In the genomic region with DNA sequence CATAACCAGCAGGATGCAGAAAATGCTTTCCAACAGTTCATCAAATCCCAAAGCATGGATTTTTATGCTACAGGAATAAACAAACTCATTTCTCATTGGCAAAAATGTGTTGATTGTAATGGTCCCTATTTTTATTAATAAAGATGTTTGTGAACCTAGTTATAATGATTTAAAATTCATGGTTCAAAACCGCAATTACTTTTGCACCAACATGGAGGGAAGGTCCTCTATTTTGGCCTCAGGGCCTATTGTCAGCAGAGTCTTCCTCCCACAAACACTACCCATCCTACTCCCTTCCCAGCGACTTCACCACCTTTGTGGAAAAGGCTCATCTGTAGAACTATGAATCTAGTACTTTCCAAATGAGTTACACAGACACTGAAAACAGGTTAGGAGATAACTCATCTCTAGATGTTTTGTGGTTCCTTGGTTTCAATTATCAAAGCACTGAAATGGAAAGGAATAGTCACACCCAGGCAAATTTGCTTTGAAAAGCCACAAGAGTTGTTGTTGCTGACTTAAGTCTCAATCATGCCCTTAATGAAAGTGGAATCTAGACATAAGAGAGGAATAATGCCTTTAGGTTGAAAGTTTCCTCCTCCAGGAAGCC, we compare ENCODE assay signal across 11 cellular contexts. TPM values are rescaled to one million over a fixed set of nuclear protein-coding genes. Genes with fewer than 3 reads are reported as not detected.
DNase-seq lines count a peak whose midpoint lies in the region; ATAC-seq and TF ChIP-seq lines count a peak whose summit lies in the region.
"Had no signal": no experiment of that assay in that cellular context is flagged by ENCODE, and none has a peak within 500 bp of the region (broad histone marks: within the 10 kb centered on the region; RNA-seq: fewer than 3 reads in every experiment).

No MANE protein-coding gene starts in this region.

- no peaks in the 10 kb centered on the region for H3K36me3 Mint-ChIP-seq in central memory CD8-positive, alpha-beta T cell (ENCODE audit: insufficient read depth)
- H3K36me3 Mint-ChIP-seq in WTC11 = peaks cover 5% of the 10 kb centered on the region; the same call in 1 of the 2 replicates
- H3K36me3 Mint-ChIP-seq: brain had no signal

- no peak overlapping the region for H3K23ac ChIP-seq in mesenchymal stem cell (ENCODE audit: low read length in 2 of 2)

- H3K4ac ChIP-seq in mesenchymal stem cell (ENCODE audit: low read depth in 1 of 2, low read length in 2 of 2) = no peak overlapping the region

- no peak overlapping the region for H4K91ac ChIP-seq in mesenchymal stem cell (ENCODE audit: low read length)

- peaks cover 0 to 77% of the 10 kb centered on the region in 2 experiments for H3K27me3 ChIP-seq in mesenchymal stem cell (ENCODE audit: control insufficient read depth in 1 of 2, insufficient read depth in 1 of 2, low read length in 2 of 2)
- H3K27me3 ChIP-seq: SJCRH30 had no signal

- no peak overlapping the region for H3K9ac ChIP-seq in mesenchymal stem cell (ENCODE audit: low read length)

- H4K8ac ChIP-seq in mesenchymal stem cell (ENCODE audit: low read length) = no peak overlapping the region

- peaks cover 2% of the 10 kb centered on the region for H3K4me1 ChIP-seq in mesenchymal stem cell (ENCODE audit: control insufficient read depth, insufficient read depth, low read depth, low read length)
- H3K4me1 ChIP-seq: SJCRH30 had no signal

- H3K4me3 Mint-ChIP-seq in central memory CD8-positive, alpha-beta T cell = no peak overlapping the region
- no peak overlapping the region for H3K4me3 Mint-ChIP-seq in WTC11
- H3K4me3 Mint-ChIP-seq: brain had no signal

- POLR2A ChIA-PET in WTC11 (lab: Charles Lee) = no interaction called here

- no peak overlapping the region for H3K27ac ChIP-seq in mesenchymal stem cell (ENCODE audit: low read length, poor library complexity, severe bottlenecking)
- H3K27ac ChIP-seq: SJCRH30 had no signal

- H2AFZ ChIP-seq in mesenchymal stem cell (ENCODE audit: low read depth, low read length) = no peak overlapping the region

- no peak overlapping the region for H3K27ac Mint-ChIP-seq in central memory CD8-positive, alpha-beta T cell (ENCODE audit: low read depth)
- H3K27ac Mint-ChIP-seq in WTC11 = no peak overlapping the region

- H3K79me1 ChIP-seq in mesenchymal stem cell (replicated peaks; ENCODE audit: low read length, poor library complexity, severe bottlenecking) = no peaks in the 10 kb centered on the region

- no peaks in the 10 kb centered on the region for H3K36me3 ChIP-seq in mesenchymal stem cell (ENCODE audit: control insufficient read depth in 1 of 2, insufficient read depth in 2 of 2, low read depth in 1 of 2, low read length in 2 of 2)
- H3K36me3 ChIP-seq: SJCRH30 had no signal

- H2BK15ac ChIP-seq in mesenchymal stem cell (ENCODE audit: low read depth, poor library complexity, severe bottlenecking) = no peak overlapping the region

- 100% methylated on average over 1 of the region's 2 CpGs for WGBS in mesenchymal stem cell

- ATAC-seq in GM18520 (IDR thresholded peaks at IDR 0.05; ENCODE audit: unreplicated experiment) = peak; percentile 86
- peak; percentile 94 for ATAC-seq in GM21381 (IDR thresholded peaks at IDR 0.05; ENCODE audit: unreplicated experiment)
- ATAC-seq in HG03378 (IDR thresholded peaks at IDR 0.05; ENCODE audit: unreplicated experiment) = peak; percentile 92
- peak; percentile 19 for ATAC-seq in central memory CD8-positive, alpha-beta T cell (replicated peaks; ENCODE audit: extremely low read depth, poor library complexity, severe bottlenecking)
- no peak for ATAC-seq in WTC11

- TF ChIP-seq CTCF in WTC11 (IDR thresholded peaks at IDR 0.05) = no peak

- no peak overlapping the region for H2BK120ac ChIP-seq in mesenchymal stem cell (ENCODE audit: low read depth, low read length)

- CTCF ChIA-PET in WTC11 (lab: Charles Lee) = no interaction called here

- H3K27me3 Mint-ChIP-seq in central memory CD8-positive, alpha-beta T cell = no peaks in the 10 kb centered on the region
- no peaks in the 10 kb centered on the region; the same call in 1 of the 2 replicates for H3K27me3 Mint-ChIP-seq in WTC11 (ENCODE audit: low read depth)

- no peak for DNase-seq in central memory CD8-positive, alpha-beta T cell (ENCODE audit: low spot score in 2 of 2)
- DNase-seq in activated gamma-delta T cell treated with Interleukin-2 at 50 U/mL for 16 hours (no peak), NOMO-1 treated with dmso at 0.1 percent for 144 hours (lab: John Stamatoyannopoulos, UW; ENCODE audit: unreplicated experiment) (no peak), mesenchymal stem cell (no peak), WTC11 (ENCODE audit: low spot score) (no peak)
- DNase-seq: KG1, SJCRH30 had no signal

- no peak overlapping the region for H2BK5ac ChIP-seq in mesenchymal stem cell (ENCODE audit: low read depth, low read length, poor library complexity, severe bottlenecking)

- no peak overlapping the region for H2BK12ac ChIP-seq in mesenchymal stem cell (ENCODE audit: low read length in 2 of 2)

- H3K18ac ChIP-seq in mesenchymal stem cell (ENCODE audit: low read depth in 1 of 2, low read length in 2 of 2) = no peak overlapping the region

- H3K9me3 ChIP-seq in mesenchymal stem cell (ENCODE audit: control insufficient read depth, low read length) = peaks cover 28% of the 10 kb centered on the region
- H3K9me3 ChIP-seq: SJCRH30 had no signal

- H2AK5ac ChIP-seq in mesenchymal stem cell (ENCODE audit: low read length, severe bottlenecking) = no peak overlapping the region

- no peak overlapping the region for H3K4me2 ChIP-seq in mesenchymal stem cell (ENCODE audit: low read length, poor library complexity, severe bottlenecking)

- H3K4me3 ChIP-seq in mesenchymal stem cell (ENCODE audit: insufficient read depth in 1 of 2, low read depth in 1 of 2, low read length in 2 of 2) = no peak overlapping the region
- H3K4me3 ChIP-seq: SJCRH30 had no signal

- no peaks in the 10 kb centered on the region for H3K9me3 Mint-ChIP-seq in central memory CD8-positive, alpha-beta T cell
- peaks cover 19% of the 10 kb centered on the region for H3K9me3 Mint-ChIP-seq in WTC11

- no peak overlapping the region for H3K14ac ChIP-seq in mesenchymal stem cell (ENCODE audit: low read length in 2 of 2)

- H3K4me1 Mint-ChIP-seq in central memory CD8-positive, alpha-beta T cell = no peaks in the 10 kb centered on the region
- H3K4me1 Mint-ChIP-seq in WTC11 = peaks cover 5% of the 10 kb centered on the region

TF ChIP-seq in WTC11, 78 proteins besides CTCF, POLR2A, EP300 and RAD21 (continues in another document):
- TF ChIP-seq SMAD3 (CRISPR knock-in tag; IDR thresholded peaks at IDR 0.05; ENCODE audit: borderline replicate concordance) (no peak), NR3C1 (CRISPR knock-in tag; conservative IDR thresholded peaks at IDR 0.05; ENCODE audit: low read depth) (no peak), CDX4 (CRISPR knock-in tag; IDR thresholded peaks at IDR 0.05; ENCODE audit: borderline replicate concordance) (no peak), ESRRA (CRISPR knock-in tag; IDR thresholded peaks at IDR 0.05; ENCODE audit: borderline replicate concordance) (no peak), ATF1 (CRISPR knock-in tag; IDR thresholded peaks at IDR 0.05) (no peak), HMGXB4 (CRISPR knock-in tag; IDR thresholded peaks at IDR 0.05) (no peak), AR (CRISPR knock-in tag; IDR thresholded peaks at IDR 0.05) (no peak), PRRX2 (CRISPR knock-in tag; IDR thresholded peaks at IDR 0.05) (no peak)

RNA-seq across cellular contexts. Expression of gene FRMD4A, which starts 59.4 kb away (rescaled TPM):
- polyA plus RNA-seq in mesenchymal stem cell (2013, experiment 1 of 2) = 52.0 TPM
- polyA plus RNA-seq in mesenchymal stem cell (2013, experiment 2 of 2) = 47.8 TPM
- 17.5 to 35.5 TPM (median 22.9 TPM) in 3 replicates for total RNA-seq in WTC11 (2021)
